In the genomic region with DNA sequence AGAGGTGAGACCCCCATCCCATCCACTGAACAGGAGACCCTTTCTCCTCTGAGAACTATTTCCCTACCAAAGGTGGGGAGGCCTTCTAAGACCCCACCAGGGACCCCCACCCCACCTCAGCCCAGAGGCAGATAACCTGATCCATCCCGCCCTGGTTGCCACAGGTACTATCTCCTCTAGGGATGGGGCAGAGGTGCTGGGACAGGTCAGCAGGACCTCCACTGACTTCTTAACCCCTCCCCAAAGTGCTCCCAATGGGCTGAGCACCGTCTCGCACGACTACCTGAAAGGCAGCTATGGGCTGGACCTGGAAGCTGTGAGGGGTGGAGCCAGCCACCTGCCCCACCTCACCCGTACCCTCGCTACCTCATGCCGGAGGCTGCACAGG, we compare ENCODE assay signal across 18 cellular contexts. TPM values are rescaled to one million over a fixed set of nuclear protein-coding genes. Genes with fewer than 3 reads are reported as not detected.
"Had no signal": no experiment of that assay in that cellular context is flagged by ENCODE, and none has a peak within 500 bp of the region (broad histone marks: within the 10 kb centered on the region; RNA-seq: fewer than 3 reads in every experiment).

No MANE protein-coding gene starts in this region.

- ATAC-seq: activated T-cell treated with anti-CD3 and anti-CD28 coated beads, Interleukin-2, amount 50 U/mL, for 4 hours; naive thymus-derived CD4-positive, alpha-beta T cell; SK-N-SH treated with all-trans-retinoic acid at 6 μM for 48 hours had no signal

- H3K27ac Mint-ChIP-seq: activated B cell treated with CpG ODN at 0.5 μM for 24 hours; stimulated activated naive CD8-positive, alpha-beta T cell treated with anti-CD3 and anti-CD28 coated beads, Interleukin-15, Interleukin-2, amounts not matched to agents 100 ng/mL and 50 ng/mL, for 24 hours had no signal

- H3K4me3 Mint-ChIP-seq: activated B cell treated with CpG ODN at 0.5 μM for 24 hours; activated T-cell treated with anti-CD3 and anti-CD28 coated beads, Interleukin-2, amount 50 U/mL, for 4 hours; naive thymus-derived CD4-positive, alpha-beta T cell; stimulated activated naive CD8-positive, alpha-beta T cell treated with anti-CD3 and anti-CD28 coated beads, Interleukin-15, Interleukin-2, amounts not matched to agents 100 ng/mL and 50 ng/mL, for 24 hours had no signal

- DNase-seq: activated B cell treated with CpG ODN at 0.5 μM for 24 hours; activated CD4-positive, alpha-beta T cell treated with anti-CD3 and anti-CD28 coated beads, Interleukin-2, amount 50 U/mL, for 1 hour; activated gamma-delta T cell treated with Interleukin-2 at 50 U/mL for 16 hours; activated T-cell treated with anti-CD3 and anti-CD28 coated beads, Interleukin-2, amount 50 U/mL, for 4 hours; effector CD8-positive, alpha-beta T cell; sigmoid colon; stimulated activated CD4-positive, alpha-beta T cell treated with anti-CD3 and anti-CD28 coated beads, Interleukin-12 subunit alpha, Interleukin-12 subunit beta, amount 100 ng/mL, for 4 hours had no signal

- H3K27me3 Mint-ChIP-seq: activated B cell treated with CpG ODN at 0.5 μM for 24 hours; naive thymus-derived CD4-positive, alpha-beta T cell; stimulated activated naive CD8-positive, alpha-beta T cell treated with anti-CD3 and anti-CD28 coated beads, Interleukin-15, Interleukin-2, amounts not matched to agents 100 ng/mL and 50 ng/mL, for 24 hours had no signal

- H3K9me3 ChIP-seq: ascending aorta, sigmoid colon, vagina had no signal

RNA-seq across cellular contexts. Expression of a gene that starts 12.2 kb away (rescaled TPM):
- total RNA-seq: activated T-cell treated with anti-CD3 and anti-CD28 coated beads, Interleukin-2, amount 50 U/mL, for 4 hours; cardiac muscle cell; epithelial cell of proximal tubule; lung microvascular endothelial cell; T-helper 1 cell treated with Interleukin-12 subunit alpha and Interleukin-12 subunit beta and Interleukin-4 antibody, amounts not matched to agents 30 ng/mL and 1 ng/mL, for 36 hours had no signal

RNA-seq across cellular contexts. Expression of a gene that starts 15.1 kb away (rescaled TPM):
- total RNA-seq: activated B cell treated with CpG ODN at 0.5 μM for 24 hours; activated T-cell treated with anti-CD3 and anti-CD28 coated beads, Interleukin-2, amount 50 U/mL, for 4 hours; ascending aorta; epithelial cell of proximal tubule; lung microvascular endothelial cell; mononuclear cell; naive thymus-derived CD4-positive, alpha-beta T cell; omental fat pad; T-helper 1 cell treated with Interleukin-12 subunit alpha and Interleukin-12 subunit beta and Interleukin-4 antibody, amounts not matched to agents 30 ng/mL and 1 ng/mL, for 36 hours had no signal

RNA-seq across cellular contexts. Expression of a gene that starts 36.9 kb away (rescaled TPM):
- total RNA-seq: activated B cell treated with CpG ODN at 0.5 μM for 24 hours; ascending aorta; lung microvascular endothelial cell; mononuclear cell; naive thymus-derived CD4-positive, alpha-beta T cell; omental fat pad; T-helper 1 cell treated with Interleukin-12 subunit alpha and Interleukin-12 subunit beta and Interleukin-4 antibody, amounts not matched to agents 30 ng/mL and 1 ng/mL, for 36 hours; vagina had no signal
